Comparison of ENCODE assay signal across 8 cellular contexts in genomic region chr1:94926915-94927404, GRCh38. TPM values are rescaled to one million over a fixed set of nuclear protein-coding genes. Genes with fewer than 3 reads are reported as not detected.
DNase-seq lines count a peak whose midpoint lies in the region; ATAC-seq lines count a peak whose summit lies in the region.

Gene CNN3, minus strand, starts transcription at chr1:94927110. Its CDS starts 216 bp downstream, at chr1:94926894.

- H3K4me3 ChIP-seq in effector memory CD4-positive, alpha-beta T cell (ENCODE audit: insufficient read depth, low read depth, low read length, poor library complexity, severe bottlenecking): peak within 1 kb of the TSS; percentile 62

- ATAC-seq in GM18873 (IDR thresholded peaks at IDR 0.05; ENCODE audit: low FRiP score, unreplicated experiment): peak; percentile 60
- peak; percentile 83 for ATAC-seq in HG03108 (IDR thresholded peaks at IDR 0.05; ENCODE audit: unreplicated experiment)

- no peaks in the 10 kb centered on the region for H3K36me3 ChIP-seq in effector memory CD4-positive, alpha-beta T cell (ENCODE audit: control insufficient read depth, insufficient read depth, low read length)

- H3K27ac ChIP-seq in effector memory CD4-positive, alpha-beta T cell (ENCODE audit: insufficient read depth, low read length, poor library complexity, severe bottlenecking): no peak within 1 kb of the TSS

- H3K9me3 ChIP-seq in effector memory CD4-positive, alpha-beta T cell (ENCODE audit: control insufficient read depth, low read length): no peaks in the 10 kb centered on the region

- peak; percentile 77 for DNase-seq in A172 (ENCODE audit: low spot score)
- peak; percentile 94 for DNase-seq in NCI-H345 (lab: John Stamatoyannopoulos, UW)
- DNase-seq in activated CD8-positive, alpha-beta memory T cell treated with anti-CD3 and anti-CD28 coated beads for 4 hours (ENCODE audit: low read depth in 2 of 2): peak; percentile 45 to 50
- peak; percentile 17 to 40 (median 26) for DNase-seq in effector memory CD4-positive, alpha-beta T cell
- DNase-seq in lung microvascular endothelial cell (ENCODE audit: low read depth in 2 of 2): peak; percentile 94 to 97
- peak; percentile 18 to 70 (median 34) for DNase-seq in stimulated activated CD4-positive, alpha-beta T cell treated with anti-CD3 and anti-CD28 coated beads, TNF-alpha, amount 100 ng/mL, for 24 hours (ENCODE audit: low read depth in 3 of 3)

- H3K27me3 ChIP-seq in effector memory CD4-positive, alpha-beta T cell (replicated peaks; ENCODE audit: control insufficient read depth, insufficient read depth, low read length, poor library complexity, severe bottlenecking): peaks cover 12% of the 10 kb centered on the region

- H3K4me1 ChIP-seq in effector memory CD4-positive, alpha-beta T cell (ENCODE audit: control insufficient read depth, insufficient read depth, low read length, poor library complexity, severe bottlenecking): peaks cover 12% of the 10 kb centered on the region

RNA-seq across cellular contexts. Expression of gene CNN3, which starts in this region (rescaled TPM):
- total RNA-seq in A172 (2014; rRNA removed; shearing (Covaris generic)): 227 and 277 TPM in 2 replicates
- total RNA-seq in lung microvascular endothelial cell: 505 and 669 TPM in 2 replicates

Comparison
In these comparisons a context has a peak if more than half of its experiments do, and no peak if none do; other contexts are left out.
1. DNase-seq: peak in every context shown above with its lines; median percentile 96 in lung microvascular endothelial cell; 94 in NCI-H345; 77 in A172; 48 in activated CD8-positive, alpha-beta memory T cell treated with anti-CD3 and anti-CD28 coated beads for 4 hours; 34 in stimulated activated CD4-positive, alpha-beta T cell treated with anti-CD3 and anti-CD28 coated beads, TNF-alpha, amount 100 ng/mL, for 24 hours; 26 in effector memory CD4-positive, alpha-beta T cell.